In the genomic region with DNA sequence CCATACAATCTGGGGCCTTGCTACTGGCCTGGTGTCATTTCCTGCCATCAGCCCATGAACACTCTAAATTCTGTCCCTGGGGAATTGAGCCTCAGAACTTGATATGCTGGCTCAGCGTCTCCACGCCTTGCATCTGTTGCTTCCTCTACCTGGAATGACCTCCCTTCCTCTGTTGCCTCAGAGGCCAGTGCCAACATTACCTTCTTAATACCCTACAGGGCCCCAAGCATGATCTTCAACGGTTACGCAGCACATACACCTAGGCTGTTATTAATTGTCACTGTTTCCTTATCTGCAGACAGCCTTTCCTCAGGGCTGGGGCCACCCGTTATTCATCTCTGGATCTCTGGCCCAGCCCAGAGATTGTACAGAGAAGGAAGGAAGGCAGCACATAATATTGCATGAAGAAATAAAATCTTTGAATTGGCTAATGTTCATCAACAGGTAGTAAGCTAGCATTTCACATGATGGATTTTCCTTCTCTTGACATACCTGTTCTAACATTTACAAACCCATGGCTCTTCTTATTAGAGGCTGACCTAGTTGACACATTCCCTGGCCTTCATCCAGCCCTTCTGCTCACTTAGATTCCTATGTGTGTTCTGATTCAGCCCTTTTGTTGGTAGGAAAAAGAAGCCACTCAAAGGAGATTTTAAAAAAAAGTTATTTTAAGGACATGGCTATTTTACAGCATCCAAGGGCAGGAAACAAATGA, we compare ENCODE assay signal across 14 cellular contexts. TPM values are rescaled to one million over a fixed set of nuclear protein-coding genes. Genes with fewer than 3 reads are reported as not detected.
DNase-seq lines count a peak whose midpoint lies in the region; ATAC-seq and TF ChIP-seq lines count a peak whose summit lies in the region.
"Had no signal": no experiment of that assay in that cellular context is flagged by ENCODE, and none has a peak within 500 bp of the region (broad histone marks: within the 10 kb centered on the region; RNA-seq: fewer than 3 reads in every experiment).

No MANE protein-coding gene starts in this region.

- H3K36me3 Mint-ChIP-seq in memory B cell = no peaks in the 10 kb centered on the region
- no peaks in the 10 kb centered on the region for H3K36me3 Mint-ChIP-seq in natural killer cell treated with Interleukin-12 subunit alpha and Interleukin-12 subunit beta and Interleukin-15 and Interleukin-18, amount 100 ng/mL, for 72 hours
- H3K36me3 Mint-ChIP-seq: CD8-positive, alpha-beta memory T cell had no signal

- H3K27ac Mint-ChIP-seq in memory B cell = no peak overlapping the region
- H3K27ac Mint-ChIP-seq in natural killer cell treated with Interleukin-12 subunit alpha and Interleukin-12 subunit beta and Interleukin-15 and Interleukin-18, amount 100 ng/mL, for 72 hours = no peak overlapping the region
- H3K27ac Mint-ChIP-seq: activated B cell treated with CpG ODN at 0.5 μM for 24 hours had no signal

- TF ChIP-seq POLR2A in NB4 (IDR thresholded peaks at IDR 0.05; ENCODE audit: extremely low read depth, insufficient read length) = no peak

- in situ Hi-C loops in astrocyte of the spinal cord (cut with HindIII; ENCODE audit: low sequenced_read_pairs) = loop anchor here (25.0 kb wide), 1 partner anchor 121 kb away; no protein-coding TSS in a partner anchor

- H3K4me3 ChIP-seq in NB4 (ENCODE audit: low read depth, low read length) (no peak overlapping the region), astrocyte of the spinal cord (ENCODE audit: low read depth, low read length) (no peak overlapping the region)
- H3K4me3 ChIP-seq: left ventricle myocardium inferior, smooth muscle cell, suprapubic skin had no signal

- TF ChIP-seq CTCF in NB4 (IDR thresholded peaks at IDR 0.05; ENCODE audit: low read depth, low read length) (no peak), astrocyte of the spinal cord (IDR thresholded peaks at IDR 0.05; ENCODE audit: low read depth, low read length) (no peak)

- H3K9me3 Mint-ChIP-seq in memory B cell = no peaks in the 10 kb centered on the region
- no peaks in the 10 kb centered on the region for H3K9me3 Mint-ChIP-seq in natural killer cell treated with Interleukin-12 subunit alpha and Interleukin-12 subunit beta and Interleukin-15 and Interleukin-18, amount 100 ng/mL, for 72 hours
- H3K9me3 Mint-ChIP-seq: activated B cell treated with CpG ODN at 0.5 μM for 24 hours; CD8-positive, alpha-beta memory T cell had no signal

- H3K4me3 Mint-ChIP-seq in memory B cell = no peak overlapping the region
- H3K4me3 Mint-ChIP-seq in natural killer cell treated with Interleukin-12 subunit alpha and Interleukin-12 subunit beta and Interleukin-15 and Interleukin-18, amount 100 ng/mL, for 72 hours = no peak overlapping the region
- H3K4me3 Mint-ChIP-seq: activated B cell treated with CpG ODN at 0.5 μM for 24 hours; CD8-positive, alpha-beta memory T cell had no signal

- peaks cover 3% of the 10 kb centered on the region for H3K4me1 Mint-ChIP-seq in memory B cell
- peaks cover 0 to 2% of the 10 kb centered on the region in 2 donors for H3K4me1 Mint-ChIP-seq in natural killer cell treated with Interleukin-12 subunit alpha and Interleukin-12 subunit beta and Interleukin-15 and Interleukin-18, amount 100 ng/mL, for 72 hours (ENCODE audit: low read depth in 2 of 2)
- H3K4me1 Mint-ChIP-seq: CD8-positive, alpha-beta memory T cell had no signal

- DNase-seq in ELR (ENCODE audit: low read depth) = peak; percentile 32
- peak; percentile 49 for DNase-seq in NB4 (ENCODE audit: low read depth)
- DNase-seq in astrocyte of the spinal cord (ENCODE audit: low read depth, low spot score) = peak; percentile 40
- DNase-seq in memory B cell (ENCODE audit: low spot score in 2 of 2) = no peak
- no peak for DNase-seq in natural killer cell treated with Interleukin-12 subunit alpha and Interleukin-12 subunit beta and Interleukin-15 and Interleukin-18, amount 100 ng/mL, for 72 hours (ENCODE audit: low spot score)
- DNase-seq: activated B cell treated with CpG ODN at 0.5 μM for 24 hours; activated T-cell treated with anti-CD3 and anti-CD28 coated beads, Interleukin-2, amount 50 U/mL, for 1 hour; CD8-positive, alpha-beta memory T cell; left ventricle myocardium inferior; SHP77 treated with DMSO at 0.1 percent for 48 hours had no signal

- ATAC-seq in memory B cell (ENCODE audit: low read depth) (peak; percentile 35), HG02852 (IDR thresholded peaks at IDR 0.05; ENCODE audit: unreplicated experiment) (no peak), HG03139 (IDR thresholded peaks at IDR 0.05; ENCODE audit: unreplicated experiment) (no peak)
- ATAC-seq in natural killer cell treated with Interleukin-12 subunit alpha and Interleukin-12 subunit beta and Interleukin-15 and Interleukin-18, amount 100 ng/mL, for 72 hours = no peak

- H3K27me3 Mint-ChIP-seq in memory B cell = peaks cover 4% of the 10 kb centered on the region
- peaks cover 32 to 59% of the 10 kb centered on the region in 2 donors for H3K27me3 Mint-ChIP-seq in natural killer cell treated with Interleukin-12 subunit alpha and Interleukin-12 subunit beta and Interleukin-15 and Interleukin-18, amount 100 ng/mL, for 72 hours

RNA-seq across cellular contexts. Expression of gene RNF182, which starts 8.4 kb away (rescaled TPM):
- not detected for total RNA-seq in natural killer cell treated with Interleukin-12 subunit alpha and Interleukin-12 subunit beta and Interleukin-15 and Interleukin-18, amount 100 ng/mL, for 72 hours
- total RNA-seq: activated B cell treated with CpG ODN at 0.5 μM for 24 hours; CD8-positive, alpha-beta memory T cell; left ventricle myocardium inferior had no signal

Comparison
In these comparisons a context has a peak if more than half of its experiments do, and no peak if none do; other contexts are left out.
1. DNase-seq: peak in ELR (single experiment), NB4 (single experiment) and astrocyte of the spinal cord (single experiment); none in memory B cell (0 of 2) and natural killer cell treated with Interleukin-12 subunit alpha and Interleukin-12 subunit beta and Interleukin-15 and Interleukin-18, amount 100 ng/mL, for 72 hours (single experiment).